8 cellular contexts compared by ENCODE assay signal in genomic region chr12:62604856-62605255, GRCh38.
DNase-seq lines count a peak whose midpoint lies in the region; ATAC-seq and TF ChIP-seq lines count a peak whose summit lies in the region.

No MANE protein-coding gene starts in this region.

- H3K4me3 ChIP-seq in cardiac muscle cell (peak overlapping the region; percentile 57), iPS-20b (ENCODE audit: low read length) (peak overlapping the region; percentile 88), upper lobe of right lung (peak overlapping the region; percentile 79)

- intact Hi-C loops in left cardiac atrium (cut with DNase I): no loop called here
- intact Hi-C loops in upper lobe of right lung (cut with DNase I): no loop called here
- intact Hi-C loops in sciatic nerve (cut with DNase I): loop anchor here (5.0 kb wide), 1 partner anchor 187 kb away; no protein-coding TSS in a partner anchor

- H3K4me1 Mint-ChIP-seq in activated CD8-positive, alpha-beta T cell treated with anti-CD3 and anti-CD28 coated beads, Interleukin-2, amount 10 ng/mL, durations not matched to agents 7 days and 5 days (ENCODE audit: low read depth): peaks cover 35% of the 10 kb centered on the region

- H3K9ac ChIP-seq in iPS-20b (ENCODE audit: low read depth, low read length): peak overlapping the region; percentile 98

- no peaks in the 10 kb centered on the region for H3K9me3 Mint-ChIP-seq in activated CD8-positive, alpha-beta T cell treated with anti-CD3 and anti-CD28 coated beads, Interleukin-2, amount 10 ng/mL, durations not matched to agents 7 days and 5 days (ENCODE audit: insufficient read depth)

- H3K27me3 Mint-ChIP-seq in activated CD8-positive, alpha-beta T cell treated with anti-CD3 and anti-CD28 coated beads, Interleukin-2, amount 10 ng/mL, durations not matched to agents 7 days and 5 days (ENCODE audit: low read depth): no peaks in the 10 kb centered on the region

- POLR2A ChIA-PET in activated CD8-positive, alpha-beta T cell treated with anti-CD3 and anti-CD28 coated beads, Interleukin-2, amount 10 ng/mL, durations not matched to agents 7 days and 5 days (lab: Charles Lee): no interaction called here

- peaks cover 31% of the 10 kb centered on the region for H3K36me3 Mint-ChIP-seq in activated CD8-positive, alpha-beta T cell treated with anti-CD3 and anti-CD28 coated beads, Interleukin-2, amount 10 ng/mL, durations not matched to agents 7 days and 5 days (ENCODE audit: low read depth)

- H3K36me3 ChIP-seq in cardiac muscle cell (no peaks in the 10 kb centered on the region), iPS-20b (ENCODE audit: insufficient read depth, low read depth, low read length) (peaks cover 9% of the 10 kb centered on the region; the same call in 1 of the 2 replicates), upper lobe of right lung (no peaks in the 10 kb centered on the region)

- H3K9me3 ChIP-seq in cardiac muscle cell (ENCODE audit: low read depth) (no peaks in the 10 kb centered on the region), iPS-20b (ENCODE audit: insufficient read depth, low read depth, low read length) (no peaks in the 10 kb centered on the region), upper lobe of right lung (no peaks in the 10 kb centered on the region)

- peak overlapping the region; percentile 39 for H3K27ac Mint-ChIP-seq in activated CD8-positive, alpha-beta T cell treated with anti-CD3 and anti-CD28 coated beads, Interleukin-2, amount 10 ng/mL, durations not matched to agents 7 days and 5 days

- H3K27ac ChIP-seq in cardiac muscle cell: no peak overlapping the region
- peak overlapping the region; percentile 97 for H3K27ac ChIP-seq in iPS-20b (ENCODE audit: low read length)
- no peak overlapping the region for H3K27ac ChIP-seq in upper lobe of right lung

- ATAC-seq in left cardiac atrium: no peak
- no peak for ATAC-seq in activated CD8-positive, alpha-beta T cell treated with anti-CD3 and anti-CD28 coated beads, Interleukin-2, amount 10 ng/mL, durations not matched to agents 7 days and 5 days
- no peak for ATAC-seq in upper lobe of right lung
- no peak for ATAC-seq in sciatic nerve

- H3K4me3 Mint-ChIP-seq in activated CD8-positive, alpha-beta T cell treated with anti-CD3 and anti-CD28 coated beads, Interleukin-2, amount 10 ng/mL, durations not matched to agents 7 days and 5 days: peak overlapping the region; percentile 82

- TF ChIP-seq CTCF in cardiac muscle cell (IDR thresholded peaks at IDR 0.05; ENCODE audit: low read depth, low read length) (no peak), upper lobe of right lung (IDR thresholded peaks at IDR 0.05) (no peak)

- H3K27me3 ChIP-seq in cardiac muscle cell (no peaks in the 10 kb centered on the region), iPS-20b (ENCODE audit: insufficient read depth, low read length) (no peaks in the 10 kb centered on the region), upper lobe of right lung (no peaks in the 10 kb centered on the region)

- CTCF ChIA-PET in activated CD8-positive, alpha-beta T cell treated with anti-CD3 and anti-CD28 coated beads, Interleukin-2, amount 10 ng/mL, durations not matched to agents 7 days and 5 days (lab: Charles Lee): interaction anchor here (1.4 to 2.0 kb wide), 5 partner anchors 10 to 193 kb away, joined by 4 to 9 read pairs (median 5); no protein-coding TSS in a partner anchor

- DNase-seq in cardiac muscle cell (ENCODE audit: low read depth in 1 of 2, low spot score in 1 of 2) (peak in 1 of 2 donors; percentile 47), left cardiac atrium (no peak), upper lobe of right lung (no peak), NCI-H526 (lab: John Stamatoyannopoulos, UW) (no peak), sciatic nerve (ENCODE audit: low spot score) (no peak), SKM-1 (lab: John Stamatoyannopoulos, UW; ENCODE audit: unreplicated experiment) (no peak)
- no peak for DNase-seq in activated CD8-positive, alpha-beta T cell treated with anti-CD3 and anti-CD28 coated beads, Interleukin-2, amount 10 ng/mL, durations not matched to agents 7 days and 5 days

- H3K4me1 ChIP-seq in cardiac muscle cell (ENCODE audit: low read depth) (peaks cover 18% of the 10 kb centered on the region), iPS-20b (ENCODE audit: insufficient read depth, low read length) (peaks cover 17% of the 10 kb centered on the region), upper lobe of right lung (peaks cover 20% of the 10 kb centered on the region)
